Comparison of ENCODE assay signal across 8 cellular contexts in genomic region chr6:31272856-31273626, GRCh38. TPM values are rescaled to one million over a fixed set of nuclear protein-coding genes. Genes with fewer than 3 reads are reported as not detected.
A peak's percentile ranks its signal among the peaks of the same experiment; 100 is the strongest.
DNase-seq lines count a peak whose midpoint lies in the region; ATAC-seq, FAIRE-seq and TF ChIP-seq lines count a peak whose summit lies in the region.

No MANE protein-coding gene starts in this region.

- H3K79me2 ChIP-seq in ACC112 (ENCODE audit: control insufficient read depth, insufficient read depth, low read length, unreplicated experiment) (peaks cover 10% of the 10 kb centered on the region), K562 (ENCODE audit: control insufficient read depth, insufficient read depth, low read length) (no peaks in the 10 kb centered on the region)

- TF ChIP-seq CTCF in K562 (IDR thresholded peaks at IDR 0.05 in 2 of 3, conservative IDR thresholded peaks at IDR 0.05 in 1 of 3; ENCODE audit: insufficient read depth in 2 of 3, low read depth in 1 of 3, low read length in 3 of 3), result no peak

- H3K9me3 ChIP-seq in KOPT-K1 (ENCODE audit: insufficient read depth, low read length, poor library complexity, severe bottlenecking) (no peaks in the 10 kb centered on the region), K562 (replicated peaks; ENCODE audit: control insufficient read depth, insufficient read depth, low read depth, low read length) (no peaks in the 10 kb centered on the region)

- H3K9ac ChIP-seq in K562 (ENCODE audit: insufficient read depth in 1 of 2, low read depth in 2 of 2, low read length in 2 of 2), result no peak overlapping the region

- H3K9me3 Mint-ChIP-seq in naive B cell, result peaks cover 0 to 4% (median 0%) of the 10 kb centered on the region in 7 donors

- no peak for TF ChIP-seq EP300 in K562 (IDR thresholded peaks at IDR 0.05; ENCODE audit: low read length)

- no peak for TF ChIP-seq POLR2A in K562 (conservative IDR thresholded peaks at IDR 0.05)

- peak overlapping the region; percentile 59; the same call in 1 of the 2 replicates for H3K27ac ChIP-seq in ACC112 (ENCODE audit: low read depth, low read length)
- peak overlapping the region; percentile 96 for H3K27ac ChIP-seq in KOPT-K1 (ENCODE audit: low read depth, low read length, poor library complexity, severe bottlenecking)
- H3K27ac ChIP-seq in K562 (ENCODE audit: extremely low read depth, low read depth, low read length), result no peak overlapping the region

- FAIRE-seq in K562 (lab: Jason Lieb, UNC), result peak; percentile 52

- H3K27me3 Mint-ChIP-seq in naive B cell, result peaks cover 0 to 16% (median 5%) of the 10 kb centered on the region in 3 donors

- intact Hi-C loops in K562 (cut with micrococcal nuclease), result loop anchor here (2.0 kb wide), 1 partner anchor 84 kb away; the partner anchor contains the start of gene HLA-B

- H3K9me1 ChIP-seq in K562 (ENCODE audit: control insufficient read depth, insufficient read depth, low read length), result no peaks in the 10 kb centered on the region

- no TSS peak for BruUV-seq in K562 (replicated peaks; lab: Mats Ljungman, UMichigan)

- H3K4me2 ChIP-seq in K562 (ENCODE audit: insufficient read depth, low read length), result no peak overlapping the region; the same call in 1 of the 2 replicates

- DNase-seq in K562 (ENCODE audit: extremely low read depth in 1 of 4, low spot score in 3 of 4), result no peak
- no peak for DNase-seq in naive B cell
- no peak for DNase-seq in NCI-H748 treated with DMSO at 0.1 percent for 48 hours (lab: John Stamatoyannopoulos, UW)

- in situ Hi-C loops in K562 (cut with MboI), result no loop called here

- CTCF ChIA-PET in K562 (lab: Yijun Ruan, JAX; ENCODE audit: low intra/inter-chr PET ratio), result no interaction called here

- H3K27ac Mint-ChIP-seq in naive B cell, result peak overlapping the region; percentile 99 to 100 (median 100)

- ATAC-seq in K562, result no peak
- no peak for ATAC-seq in naive B cell (ENCODE audit: low read depth in 2 of 2)
- no peak for ATAC-seq in GM21515 (IDR thresholded peaks at IDR 0.05; ENCODE audit: unreplicated experiment)
- no peak for ATAC-seq in HG03095 (IDR thresholded peaks at IDR 0.05; ENCODE audit: unreplicated experiment)
- ATAC-seq in GM18873 (IDR thresholded peaks at IDR 0.05; ENCODE audit: low FRiP score, unreplicated experiment), result no peak

- H3K4me1 Mint-ChIP-seq in naive B cell, result peaks cover 40 to 53% (median 52%) of the 10 kb centered on the region in 3 donors

- POLR2A ChIA-PET in K562 (lab: Yijun Ruan, JAX), result interaction anchor here (0.6 to 0.9 kb wide), 2 partner anchors 13 to 68 kb away, joined by 3 to 7 read pairs; no protein-coding TSS in a partner anchor

- TF ChIP-seq RAD21 in K562 (CRISPR knock-in tag; conservative IDR thresholded peaks at IDR 0.05 in 1 of 2, IDR thresholded peaks at IDR 0.05 in 1 of 2), result no peak

- peaks cover 14% of the 10 kb centered on the region for H3K4me1 ChIP-seq in ACC112 (ENCODE audit: control insufficient read depth, insufficient read depth, low read length, unreplicated experiment)
- H3K4me1 ChIP-seq in K562 (replicated peaks in 1 of 2; ENCODE audit: control insufficient read depth in 2 of 2, insufficient read depth in 2 of 2, low read length in 2 of 2), result peaks cover 0 to 10% of the 10 kb centered on the region in 2 experiments; a peak in 2 of 5 replicates

- H3K4me3 ChIP-seq in ACC112 (ENCODE audit: low read depth, low read length) (peak overlapping the region; percentile 85), K562 (no peak overlapping the region)

- no peaks in the 10 kb centered on the region for H4K20me1 ChIP-seq in K562 (replicated peaks; ENCODE audit: control insufficient read depth, insufficient read depth, low read length)

- H3K27me3 ChIP-seq in ACC112 (ENCODE audit: insufficient read depth, low read length) (peaks cover 30% of the 10 kb centered on the region), K562 (ENCODE audit: control insufficient read depth in 2 of 2, insufficient read depth in 2 of 2, low read length in 2 of 2) (peaks cover 3 to 20% of the 10 kb centered on the region in 2 experiments; a peak in 4 of 5 replicates)

- H2AFZ ChIP-seq in ACC112 (ENCODE audit: low read length, unreplicated experiment) (peak overlapping the region; percentile 55), K562 (ENCODE audit: low read depth, low read length) (peak overlapping the region; percentile 60; the same call in 1 of the 2 replicates)

- 6% methylated on average over 10 of the region's 10 CpGs for WGBS in K562 (ENCODE audit: insufficient coverage, low coverage, missing lambda C conversion rate)

- peak overlapping the region; percentile 90 to 99 (median 96) for H3K4me3 Mint-ChIP-seq in naive B cell

- H3K36me3 Mint-ChIP-seq in naive B cell, result peaks cover 14 to 17% of the 10 kb centered on the region in 2 donors

- no peaks in the 10 kb centered on the region; the same call in 1 of the 2 replicates for H3K36me3 ChIP-seq in ACC112 (ENCODE audit: insufficient read depth, low read length)
- H3K36me3 ChIP-seq in KOPT-K1 (ENCODE audit: insufficient read depth, low read length), result peaks cover 30% of the 10 kb centered on the region
- no peaks in the 10 kb centered on the region for H3K36me3 ChIP-seq in K562 (ENCODE audit: control insufficient read depth, insufficient read depth, low read length)

TF ChIP-seq in K562, 482 proteins besides CTCF, POLR2A, EP300 and RAD21 (continues in another document):
- TF ChIP-seq MCM2 (IDR thresholded peaks at IDR 0.05; ENCODE audit: low read depth) (no peak), ZNF512 (tag; IDR thresholded peaks at IDR 0.05) (no peak), ZBTB49 (CRISPR knock-in tag; IDR thresholded peaks at IDR 0.05; ENCODE audit: borderline replicate concordance) (no peak), XRCC4 (IDR thresholded peaks at IDR 0.05; ENCODE audit: extremely low read depth, insufficient read depth, insufficient read length) (no peak), ZZZ3 (IDR thresholded peaks at IDR 0.05) (no peak), TARDBP (IDR thresholded peaks at IDR 0.05) (no peak), ARID1B (IDR thresholded peaks at IDR 0.05) (no peak)

RNA-seq across cellular contexts. Expression of gene HLA-C, which starts 1.1 kb away (rescaled TPM):
- 1.8 and 3.2 TPM in 2 replicates for total RNA-seq in K562 (2011; cell fraction: chromatin; rRNA removed; ENCODE audit: low replicate concordance)
- total RNA-seq in K562 (2011; cell fraction: nucleolus; rRNA removed), result 2.8 and 4.5 TPM in 2 replicates
- total RNA-seq in K562 (2011; cell fraction: nucleoplasm; rRNA removed), result 2.6 and 5.0 TPM in 2 replicates
- 1.7 and 2.4 TPM in 2 replicates for total RNA-seq in K562 (2014; rRNA removed)
- 0.36 and 0.51 TPM in 2 replicates for total RNA-seq in K562 (2014; rRNA removed; fragmentation: Illumina TruSeq; extraction: Trizol)
- total RNA-seq in K562 (2015; rRNA removed; fragmentation: Illumina TruSeq; extraction: Trizol), result 0.57 and 1.0 TPM in 2 replicates
- total RNA-seq in K562 (2021), result 4.9 and 5.3 TPM in 2 replicates
- 0.83 and 1.7 TPM in 2 replicates for polyA plus RNA-seq in K562 (2011; rRNA removed)
- 0.47 and 1.8 TPM in 2 replicates for polyA plus RNA-seq in K562 (2011; cell fraction: cytosol; rRNA removed)
- 1.7 and 6.2 TPM in 2 replicates for polyA plus RNA-seq in K562 (2011; cell fraction: nucleus; rRNA removed)
- polyA plus RNA-seq in K562 (2012), result 2.6 and 4.8 TPM in 2 replicates
- 1.1 and 1.2 TPM in 2 replicates for polyA plus RNA-seq in K562 (2014; fragmentation: Illumina TruSeq; extraction: Trizol)
- under 1 TPM; 0.23 to 0.25 TPM for polyA plus RNA-seq in K562 (2014; fragmentation: Nextera tagmentation; extraction: Ambion mirVana)
- 1.4 and 2.4 TPM in 2 replicates for polyA plus RNA-seq in K562 (2014; rRNA removed)
- 0.42 and 0.51 TPM in 2 replicates for polyA minus RNA-seq in K562 (2011; rRNA and poly(A)+ RNA removed)
- 2.6 and 6.4 TPM in 2 replicates for polyA minus RNA-seq in K562 (2011; cell fraction: cytosol; rRNA and poly(A)+ RNA removed)
- polyA minus RNA-seq in K562 (2011; cell fraction: nucleus; rRNA and poly(A)+ RNA removed), result 0.40 and 0.56 TPM in 2 replicates
- 1,000 to 10,000 TPM in 5 of 6 donors, 100 to 1,000 TPM in 1; 882 to 1,808 (median 1,469) TPM for polyA plus RNA-seq in naive B cell (ENCODE audit: low read depth in 6 of 6)

Comparison
In these comparisons a context has a peak if more than half of its experiments do, and no peak if none do; other contexts are left out.
1. RNA of gene HLA-C, which starts 1.1 kb away (polyA plus RNA-seq): 882 to 1,808 TPM in naive B cell; 0.23 to 6.2 TPM in K562; every median in the first group is over 100 times any median in the second.